ENCODE assay signal across 22 cellular contexts in genomic region chr18:54743596-54743995, GRCh38.
"Had no signal": no experiment of that assay in that cellular context is flagged by ENCODE, and none has a peak within 500 bp of the region (broad histone marks: within the 10 kb centered on the region; RNA-seq: fewer than 3 reads in every experiment).

No MANE protein-coding gene starts in this region.

- H3K36me3 ChIP-seq: brain microvascular endothelial cell, neutrophil, sigmoid colon, spleen, upper lobe of right lung had no signal

- DNase-seq: activated CD4-positive, alpha-beta T cell treated with anti-CD3 and anti-CD28 coated beads, Interleukin-2, amount 50 U/mL, for 1 hour; activated CD8-positive, alpha-beta memory T cell treated with anti-CD3 and anti-CD28 coated beads, Interleukin-2, amount 50 U/mL, for 4 hours; activated effector memory CD4-positive, alpha-beta T cell treated with Interleukin-2 at 50 U/mL for 16 hours; activated naive CD4-positive, alpha-beta T cell treated with anti-CD3 and anti-CD28 coated beads, Interleukin-2, amount 10 ng/mL, durations not matched to agents 7 days and 5 days; activated T-cell treated with anti-CD3 and anti-CD28 coated beads, Interleukin-2, amount 50 U/mL, for 4 hours; aorta; brain microvascular endothelial cell; central memory CD4-positive, alpha-beta T cell; dorsolateral prefrontal cortex; glutamatergic neuron; kidney; left ventricle myocardium superior; mucosa of descending colon; naive B cell; sigmoid colon; spleen; stimulated activated naive B cell treated with anti-CD40 and anti-IgM and Interleukin-4, amounts not matched to agents 10 μg/mL and 1 μg/mL and 100 μg/mL, for 72 hours; T1000; upper lobe of right lung had no signal

- H3K27ac ChIP-seq: neutrophil, parathyroid adenoma, sigmoid colon, spleen, upper lobe of right lung had no signal

- ATAC-seq: activated CD4-positive, CD25-positive, alpha-beta regulatory T cell treated with anti-CD3 and anti-CD28 coated beads, Interleukin-2, amount 50 U/mL, for 24 hours; activated T-cell treated with anti-CD3 and anti-CD28 coated beads, Interleukin-2, amount 50 U/mL, for 4 hours; stimulated activated naive B cell treated with anti-CD40 and anti-IgM and Interleukin-4, amounts not matched to agents 10 μg/mL and 1 μg/mL and 100 μg/mL, for 72 hours had no signal

- H3K4me3 ChIP-seq: dorsolateral prefrontal cortex, mucosa of descending colon, sigmoid colon, spleen, upper lobe of right lung had no signal

- H3K4me1 ChIP-seq: parathyroid adenoma, upper lobe of right lung had no signal

- H3K27me3 ChIP-seq: brain microvascular endothelial cell, dorsolateral prefrontal cortex, sigmoid colon, spleen, upper lobe of right lung had no signal

- H3K9me3 ChIP-seq: mucosa of descending colon, neutrophil, spleen, upper lobe of right lung had no signal
